8 cellular contexts compared by ENCODE assay signal in the genomic region with DNA sequence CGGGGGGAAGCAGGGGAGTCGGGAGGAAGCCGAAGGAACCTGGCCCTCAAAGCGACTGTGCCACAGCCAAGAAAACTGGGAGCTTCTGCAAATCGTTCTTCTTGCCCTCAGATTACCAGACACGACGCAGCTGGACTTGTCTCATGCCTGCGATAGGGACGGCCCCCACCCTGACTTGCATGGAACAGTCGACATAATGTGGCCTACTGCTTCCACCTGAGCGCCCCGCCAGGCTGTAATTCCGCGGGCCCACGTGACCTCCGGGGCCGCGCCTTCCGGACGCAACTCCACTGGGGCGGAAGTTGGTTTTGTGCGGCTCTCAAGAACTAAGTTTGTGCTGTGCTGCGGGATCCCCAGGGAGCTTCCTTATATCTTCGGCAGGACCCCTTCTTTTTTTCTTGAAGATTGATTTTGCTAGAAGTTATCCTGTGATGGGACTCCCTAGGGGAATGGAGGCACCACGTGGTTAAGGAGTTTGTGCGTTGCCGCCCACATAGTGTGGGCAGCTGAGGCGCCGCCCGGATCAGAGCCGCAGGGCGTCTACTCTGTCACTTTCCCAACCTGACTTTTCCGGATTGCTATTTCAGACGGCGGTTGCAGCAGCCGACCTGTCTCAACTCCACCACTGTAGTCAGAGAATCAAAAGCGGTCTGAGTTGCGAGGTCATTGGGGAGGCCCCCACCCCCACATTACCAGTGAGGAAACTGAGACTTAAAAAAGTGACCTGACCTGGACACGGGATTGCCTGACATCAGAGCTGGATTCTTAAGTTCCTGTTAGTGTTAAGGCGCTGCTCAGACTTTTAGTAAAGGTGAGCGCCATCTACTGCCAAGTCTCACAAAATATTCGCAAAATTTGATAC. TPM values are rescaled to one million over a fixed set of nuclear protein-coding genes. Genes with fewer than 3 reads are reported as not detected.
A peak's percentile ranks its signal among the peaks of the same experiment; 100 is the strongest.
DNase-seq lines count a peak whose midpoint lies in the region; ATAC-seq, FAIRE-seq and TF ChIP-seq lines count a peak whose summit lies in the region.

No MANE protein-coding gene starts in this region.

- peaks cover 2% of the 10 kb centered on the region for H3K36me3 ChIP-seq in astrocyte (ENCODE audit: insufficient read depth, low read length)
- H3K36me3 ChIP-seq in rectal smooth muscle tissue (ENCODE audit: control insufficient read depth, insufficient read depth, low read length), result peaks cover 5% of the 10 kb centered on the region
- no peaks in the 10 kb centered on the region for H3K36me3 ChIP-seq in aorta (ENCODE audit: control insufficient read depth in 1 of 2, insufficient read depth in 2 of 2, low read length in 1 of 2)

- H3K27me3 ChIP-seq in astrocyte (ENCODE audit: insufficient read depth, low read length) (no peaks in the 10 kb centered on the region), rectal smooth muscle tissue (ENCODE audit: control insufficient read depth, insufficient read depth, low read length) (no peaks in the 10 kb centered on the region), aorta (ENCODE audit: control insufficient read depth in 1 of 2, insufficient read depth in 2 of 2, low read length in 1 of 2) (no peaks in the 10 kb centered on the region)

- H3K4me2 ChIP-seq in astrocyte (ENCODE audit: low read length), result peak overlapping the region; percentile 88

- no peak for FAIRE-seq in astrocyte (lab: Jason Lieb, UNC)

- ATAC-seq in GM18502 (IDR thresholded peaks at IDR 0.05; ENCODE audit: poor library complexity, unreplicated experiment), result peak; percentile 75
- peak; percentile 63 for ATAC-seq in HG02973 (IDR thresholded peaks at IDR 0.05; ENCODE audit: unreplicated experiment)
- ATAC-seq in aorta (ENCODE audit: low FRiP score), result peak; percentile 96

- peaks cover 37% of the 10 kb centered on the region for H4K20me1 ChIP-seq in astrocyte (ENCODE audit: insufficient read depth, low read length)

- peaks cover 21% of the 10 kb centered on the region for H3K4me1 Mint-ChIP-seq in astrocyte (ENCODE audit: low read depth, unreplicated experiment)

- DNase-seq in NCI-H187 treated with DMSO at 0.1 percent for 48 hours (lab: John Stamatoyannopoulos, UW) (peak; percentile 51), T-helper 22 cell (ENCODE audit: low read depth) (peak; percentile 87), astrocyte (ENCODE audit: low read depth) (peak; percentile 90), hepatic stellate cell (ENCODE audit: low spot score) (peak; percentile 90), aorta (peak; percentile 96 to 97)

- H3K9ac ChIP-seq in astrocyte (ENCODE audit: low read length) (peak overlapping the region; percentile 99), rectal smooth muscle tissue (ENCODE audit: low read length) (peak overlapping the region; percentile 100)

- H3K36me3 Mint-ChIP-seq in astrocyte (ENCODE audit: low read depth, unreplicated experiment), result no peaks in the 10 kb centered on the region

- H3K4me3 Mint-ChIP-seq in astrocyte (ENCODE audit: unreplicated experiment), result peak overlapping the region; percentile 95

- intact Hi-C loops in aorta (cut with DNase I), result loop anchor here (1.0 to 10.0 kb wide), 6 partner anchors 58 to 291 kb away; a partner anchor contains a TSS

- peak overlapping the region; percentile 100 for H3K27ac Mint-ChIP-seq in astrocyte (ENCODE audit: unreplicated experiment)

- peak overlapping the region; percentile 100 for H3K4me3 ChIP-seq in astrocyte (ENCODE audit: insufficient read depth, low read depth, low read length)
- H3K4me3 ChIP-seq in rectal smooth muscle tissue (ENCODE audit: low read length), result peak overlapping the region; percentile 99
- peak overlapping the region; percentile 57 to 88 for H3K4me3 ChIP-seq in aorta (ENCODE audit: low read length in 2 of 2)

- WGBS in aorta, 2 donors, result 0% methylated on average over 42 of the region's 42 CpGs

- H3K9me3 ChIP-seq in astrocyte (ENCODE audit: insufficient read depth, low read depth, low read length), result no peaks in the 10 kb centered on the region
- no peaks in the 10 kb centered on the region for H3K9me3 ChIP-seq in aorta (ENCODE audit: control insufficient read depth, low read length)

- H3K27me3 Mint-ChIP-seq in astrocyte (ENCODE audit: low read depth, unreplicated experiment), result peaks cover 5% of the 10 kb centered on the region

- peaks cover 44% of the 10 kb centered on the region for H3K79me2 ChIP-seq in astrocyte (ENCODE audit: insufficient read depth, low read length)

- H3K27ac ChIP-seq in astrocyte (ENCODE audit: low read depth, low read length) (peak overlapping the region; percentile 100), rectal smooth muscle tissue (ENCODE audit: low read depth, low read length) (peak overlapping the region; percentile 100), aorta (ENCODE audit: low read depth in 1 of 2, low read length in 2 of 2) (peak overlapping the region; percentile 62 to 98)

- no peaks in the 10 kb centered on the region for H3K9me3 Mint-ChIP-seq in astrocyte (ENCODE audit: unreplicated experiment)

- TF ChIP-seq CTCF in astrocyte (IDR thresholded peaks at IDR 0.05; ENCODE audit: insufficient read depth, low read depth, low read length), result peak; percentile 54

- H3K4me1 ChIP-seq in astrocyte (ENCODE audit: insufficient read depth, low read length) (peaks cover 29% of the 10 kb centered on the region), rectal smooth muscle tissue (ENCODE audit: control insufficient read depth, insufficient read depth, low read length) (peaks cover 16% of the 10 kb centered on the region), aorta (ENCODE audit: control insufficient read depth in 1 of 2, insufficient read depth in 2 of 2, low read length in 2 of 2) (peaks cover 0 to under 1% of the 10 kb centered on the region in 2 donors)

- peak overlapping the region; percentile 100 for H2AFZ ChIP-seq in astrocyte (ENCODE audit: low read depth, low read length)

RNA-seq across cellular contexts. Expression of a gene that starts 0.5 kb away (rescaled TPM):
- total RNA-seq in astrocyte, result 345 and 359 TPM in 2 replicates
- total RNA-seq in aorta, result 100 to 1,000 TPM; 226 TPM
- 100 to 1,000 TPM; 124 to 182 TPM for polyA plus RNA-seq in aorta

RNA-seq across cellular contexts. Expression of a gene that starts 57.6 kb away (rescaled TPM):
- total RNA-seq in astrocyte (1.6 and 1.7 TPM in 2 replicates), aorta (1 to 10 TPM; 1.0 to 1.5 TPM)
- 1 to 10 TPM; 1.8 to 2.7 TPM for polyA plus RNA-seq in aorta

RNA-seq across cellular contexts. Expression of a gene that starts 57.7 kb away (rescaled TPM):
- total RNA-seq in astrocyte, result 4.9 and 6.2 TPM in 2 replicates
- 1 to 10 TPM; 6.6 to 9.5 TPM for total RNA-seq in aorta
- 10 to 100 TPM in 1 of 2 donors, 1 to 10 TPM in 1; 2.5 to 10.6 TPM for polyA plus RNA-seq in aorta

Comparison
In these comparisons a context has a peak if more than half of its experiments do, and no peak if none do; other contexts are left out.
1. Peak in every context shown above with its lines: DNase-seq, ATAC-seq, H3K4me3 ChIP-seq and H3K27ac ChIP-seq.